ENCODE assay signal across 8 cellular contexts in the genomic region with DNA sequence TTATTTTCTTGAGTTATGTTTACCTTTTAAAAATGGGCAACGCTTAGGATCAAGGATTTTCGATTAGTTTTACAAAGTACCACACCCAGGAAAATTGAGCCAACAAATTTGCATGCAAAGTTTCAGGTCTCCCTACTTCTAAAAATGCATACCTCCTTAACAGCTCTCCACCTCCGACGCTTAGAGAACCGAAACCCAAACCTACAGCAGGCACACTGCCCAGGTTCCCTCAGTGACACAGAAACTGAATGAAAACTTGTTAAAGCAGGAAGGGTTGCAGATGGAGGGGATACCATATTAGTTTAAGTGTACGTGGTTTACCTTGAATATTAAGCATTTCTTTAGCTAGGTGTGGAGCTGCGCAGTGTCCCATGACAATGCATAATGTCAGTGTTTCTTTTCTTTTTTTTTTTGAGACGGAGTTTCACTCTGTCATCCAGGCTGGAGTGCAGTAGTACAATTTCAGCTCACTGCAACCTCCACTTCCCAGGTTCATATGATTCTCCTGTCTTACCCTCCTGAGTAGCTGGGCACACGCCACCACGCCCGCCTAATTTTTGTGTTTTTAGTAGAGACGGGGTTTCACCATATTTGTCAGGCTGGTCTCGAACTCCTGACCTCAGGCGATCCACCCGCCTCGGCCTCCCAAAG. TPM values are rescaled to one million over a fixed set of nuclear protein-coding genes. Genes with fewer than 3 reads are reported as not detected.
DNase-seq lines count a peak whose midpoint lies in the region; ATAC-seq and TF ChIP-seq lines count a peak whose summit lies in the region.

No MANE protein-coding gene starts in this region.

- peaks cover 10% of the 10 kb centered on the region for H3K27me3 Mint-ChIP-seq in GM23338 (ENCODE audit: insufficient read depth, low read depth, poor library complexity)
- peaks cover 4% of the 10 kb centered on the region for H3K27me3 Mint-ChIP-seq in endodermal cell (ENCODE audit: insufficient read depth)

- H3K4me3 Mint-ChIP-seq in GM23338, result peak overlapping the region; percentile 14; the same call in 2 of the 3 replicates
- H3K4me3 Mint-ChIP-seq in endodermal cell, result no peak overlapping the region

- 86 to 89% methylated on average over 10 to 16 of the region's 16 CpGs for WGBS in endodermal cell (ENCODE audit: insufficient coverage in 1 of 2, insufficient read length in 1 of 2), 2 experiments
- 57 to 72% methylated on average over 16 of the region's 16 CpGs for WGBS in testis, 2 donors

- peak; percentile 80 for ATAC-seq in GM18508 (IDR thresholded peaks at IDR 0.05; ENCODE audit: insufficient read depth, unreplicated experiment)
- ATAC-seq in GM23338, result peak; percentile 5; the same call in 2 of the 3 replicates

- H2AFZ ChIP-seq in GM23338 (no peak overlapping the region), MM.1S (ENCODE audit: low read length) (no peak overlapping the region)

- H3K27me3 ChIP-seq in GM23338 (ENCODE audit: insufficient read depth), result no peaks in the 10 kb centered on the region
- no peaks in the 10 kb centered on the region for H3K27me3 ChIP-seq in MM.1S (replicated peaks; ENCODE audit: insufficient read depth, low read length)
- H3K27me3 ChIP-seq in endodermal cell (ENCODE audit: control insufficient read depth, insufficient read depth, low read length, poor library complexity, severe bottlenecking), result no peaks in the 10 kb centered on the region
- no peaks in the 10 kb centered on the region for H3K27me3 ChIP-seq in A673 (replicated peaks; ENCODE audit: insufficient read depth, low read depth, low read length, poor library complexity)
- H3K27me3 ChIP-seq in testis, result no peaks in the 10 kb centered on the region

- intact Hi-C loops in A673 (cut with micrococcal nuclease; ENCODE audit: unreplicated experiment) (no loop called here), testis (cut with DNase I; ENCODE audit: low total_unique reads) (no loop called here)

- TF ChIP-seq CTCF in GM23338 (conservative IDR thresholded peaks at IDR 0.05; ENCODE audit: low read depth in 2 of 2), result no peak
- TF ChIP-seq CTCF in MM.1S (IDR thresholded peaks at IDR 0.05; ENCODE audit: low read length), result no peak
- no peak for TF ChIP-seq CTCF in endodermal cell (conservative IDR thresholded peaks at IDR 0.05)
- TF ChIP-seq CTCF in A673 (conservative IDR thresholded peaks at IDR 0.05; ENCODE audit: low read depth, low read length), result no peak
- TF ChIP-seq CTCF in testis (IDR thresholded peaks at IDR 0.05), result no peak

- peaks cover 9% of the 10 kb centered on the region; the same call in 2 of the 3 replicates for H3K36me3 Mint-ChIP-seq in GM23338 (ENCODE audit: low read depth)
- peaks cover 2% of the 10 kb centered on the region for H3K36me3 Mint-ChIP-seq in endodermal cell (ENCODE audit: low read depth)

- H3K4me1 ChIP-seq in GM23338 (ENCODE audit: insufficient read depth) (peaks cover 35% of the 10 kb centered on the region), MM.1S (ENCODE audit: low read length) (peaks cover 39% of the 10 kb centered on the region), endodermal cell (ENCODE audit: control insufficient read depth, insufficient read depth, low read length) (no peaks in the 10 kb centered on the region), A673 (ENCODE audit: insufficient read depth, low read length, poor library complexity, severe bottlenecking) (peaks cover 13% of the 10 kb centered on the region), testis (peaks cover 15% of the 10 kb centered on the region)

- H3K36me3 ChIP-seq in GM23338 (ENCODE audit: insufficient read depth), result no peaks in the 10 kb centered on the region
- no peaks in the 10 kb centered on the region; the same call in 1 of the 2 replicates for H3K36me3 ChIP-seq in MM.1S (replicated peaks; ENCODE audit: insufficient read depth, low read length)
- peaks cover 7% of the 10 kb centered on the region for H3K36me3 ChIP-seq in endodermal cell (ENCODE audit: control insufficient read depth, insufficient read depth, low read length)
- H3K36me3 ChIP-seq in A673 (ENCODE audit: insufficient read depth, low read length, poor library complexity, severe bottlenecking), result peaks cover 5% of the 10 kb centered on the region
- H3K36me3 ChIP-seq in testis (ENCODE audit: low read depth, missing control alignments), result no peaks in the 10 kb centered on the region

- H3K79me2 ChIP-seq in GM23338 (replicated peaks; ENCODE audit: insufficient read depth) (peaks cover 27% of the 10 kb centered on the region), MM.1S (ENCODE audit: low read length) (peaks cover 59% of the 10 kb centered on the region)

- H4K20me1 ChIP-seq in GM23338 (replicated peaks; ENCODE audit: insufficient read depth) (peaks cover 4% of the 10 kb centered on the region; the same call in 1 of the 2 replicates), MM.1S (ENCODE audit: insufficient read depth, low read length) (peaks cover 9% of the 10 kb centered on the region)

- H3K4me2 ChIP-seq in GM23338 (peak overlapping the region; percentile 52), MM.1S (ENCODE audit: low read depth, low read length) (peak overlapping the region; percentile 79)

- CTCF ChIA-PET in A673 (lab: Charles Lee), result no interaction called here

- H3K4me3 ChIP-seq in GM23338 (peak overlapping the region; percentile 25), MM.1S (ENCODE audit: low read length) (peak overlapping the region; percentile 40), endodermal cell (ENCODE audit: low read length) (no peak overlapping the region), A673 (ENCODE audit: low read depth, low read length, poor library complexity, severe bottlenecking) (no peak overlapping the region), testis (no peak overlapping the region)

- TF ChIP-seq POLR2A in testis (IDR thresholded peaks at IDR 0.05), result no peak

- peak overlapping the region; percentile 75 for H3K27ac ChIP-seq in GM23338 (ENCODE audit: low read depth)
- H3K27ac ChIP-seq in MM.1S (ENCODE audit: low read length), result peak overlapping the region; percentile 94
- no peak overlapping the region for H3K27ac ChIP-seq in endodermal cell (ENCODE audit: low read depth, low read length)
- H3K27ac ChIP-seq in A673 (ENCODE audit: low read depth, low read length, poor library complexity, severe bottlenecking), result no peak overlapping the region
- H3K27ac ChIP-seq in testis, result no peak overlapping the region

- no TSS peak for BruUV-seq in A673 (replicated peaks; lab: Mats Ljungman, UMichigan)

- no peaks in the 10 kb centered on the region for H3F3A ChIP-seq in GM23338 (replicated peaks; ENCODE audit: low read depth)
- H3F3A ChIP-seq in MM.1S (ENCODE audit: insufficient read depth, low read length), result peaks cover 69% of the 10 kb centered on the region

- H3K4me1 Mint-ChIP-seq in GM23338 (peaks cover 51% of the 10 kb centered on the region), endodermal cell (peaks cover 27% of the 10 kb centered on the region)

- H3K9me2 ChIP-seq in GM23338 (ENCODE audit: insufficient read depth) (no peaks in the 10 kb centered on the region), MM.1S (replicated peaks; ENCODE audit: insufficient read depth, low read length) (no peaks in the 10 kb centered on the region)

- H3K9me3 Mint-ChIP-seq in GM23338, result no peaks in the 10 kb centered on the region; the same call in 2 of the 3 replicates
- H3K9me3 Mint-ChIP-seq in endodermal cell, result no peaks in the 10 kb centered on the region

- H3K9me3 ChIP-seq in MM.1S (replicated peaks; ENCODE audit: insufficient read depth, low read length), result no peaks in the 10 kb centered on the region
- H3K9me3 ChIP-seq in endodermal cell (ENCODE audit: control insufficient read depth, low read length), result no peaks in the 10 kb centered on the region
- no peaks in the 10 kb centered on the region for H3K9me3 ChIP-seq in A673 (ENCODE audit: low read depth, low read length, poor library complexity, severe bottlenecking)
- no peaks in the 10 kb centered on the region for H3K9me3 ChIP-seq in testis

- H3K9ac ChIP-seq in MM.1S (ENCODE audit: low read length), result peak overlapping the region; percentile 74
- H3K9ac ChIP-seq in endodermal cell (ENCODE audit: extremely low read depth, low read length, poor library complexity, severe bottlenecking), result no peak overlapping the region

- H3K27ac Mint-ChIP-seq in GM23338 (peak overlapping the region; percentile 88), endodermal cell (peak overlapping the region; percentile 30)

- POLR2A ChIA-PET in A673 (lab: Charles Lee; ENCODE audit: low non-redundant PET), result no interaction called here

- peak; percentile 57 for DNase-seq in GM23338 (ENCODE audit: low spot score)
- DNase-seq in MM.1S, result peak; percentile 93
- no peak for DNase-seq in endodermal cell
- DNase-seq in A673 (ENCODE audit: low spot score), result no peak
- no peak for DNase-seq in hippocampal formation (lab: John Stamatoyannopoulos, UW)
- no peak for DNase-seq in NCI-H2029 treated with DMSO at 0.1 percent for 48 hours (lab: John Stamatoyannopoulos, UW)
- no peak for DNase-seq in testis

TF ChIP-seq in GM23338, 12 proteins besides CTCF, POLR2A, EP300 and RAD21:
- TF ChIP-seq, protein P1, sequence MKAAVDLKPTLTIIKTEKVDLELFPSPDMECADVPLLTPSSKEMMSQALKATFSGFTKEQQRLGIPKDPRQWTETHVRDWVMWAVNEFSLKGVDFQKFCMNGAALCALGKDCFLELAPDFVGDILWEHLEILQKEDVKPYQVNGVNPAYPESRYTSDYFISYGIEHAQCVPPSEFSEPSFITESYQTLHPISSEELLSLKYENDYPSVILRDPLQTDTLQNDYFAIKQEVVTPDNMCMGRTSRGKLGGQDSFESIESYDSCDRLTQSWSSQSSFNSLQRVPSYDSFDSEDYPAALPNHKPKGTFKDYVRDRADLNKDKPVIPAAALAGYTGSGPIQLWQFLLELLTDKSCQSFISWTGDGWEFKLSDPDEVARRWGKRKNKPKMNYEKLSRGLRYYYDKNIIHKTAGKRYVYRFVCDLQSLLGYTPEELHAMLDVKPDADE (IDR thresholded peaks at IDR 0.05), result no peak
- TF ChIP-seq STAT1 (IDR thresholded peaks at IDR 0.05; ENCODE audit: unreplicated experiment), result no peak

RNA-seq across cellular contexts. Expression of a gene that starts 1.6 kb away (rescaled TPM):
- 288 and 365 TPM in 2 replicates for total RNA-seq in GM23338 (2014; rRNA removed; shearing (Covaris generic))
- polyA plus RNA-seq in GM23338 (2016; fragmentation: Nextera tagmentation; extraction: Ambion mirVana) (1,041 and 1,042 TPM in 2 replicates), testis (ENCODE audit: insufficient read depth, low read depth, low replicate concordance) (195 TPM)
- total RNA-seq in endodermal cell (100 to 1,000 TPM; 230 to 288 TPM), A673 (2021) (324 and 331 TPM in 2 replicates), testis (100 to 1,000 TPM; 147 to 210 TPM)
- 195 TPM for polyA plus RNA-seq in endodermal cell (2013, experiment 1 of 2)
- polyA plus RNA-seq in endodermal cell (2013, experiment 2 of 2), result 208 TPM

Comparison
In these comparisons a context has a peak if more than half of its experiments do, and no peak if none do; other contexts are left out.
1. DNase-seq: peak in GM23338 (single experiment) and MM.1S (single experiment); none in endodermal cell (single experiment), A673 (single experiment), hippocampal formation (0 of 2), NCI-H2029 treated with DMSO at 0.1 percent for 48 hours (single experiment) and testis (single experiment).
2. H3K27ac ChIP-seq: peak in GM23338 (single experiment) and MM.1S (single experiment); none in endodermal cell (single experiment), A673 (single experiment) and testis (0 of 2).
3. H3K4me3 ChIP-seq: peak in GM23338 (single experiment) and MM.1S (single experiment); none in endodermal cell (single experiment), A673 (single experiment) and testis (0 of 2).